Comparison of ENCODE assay signal across 24 cellular contexts in the genomic region with DNA sequence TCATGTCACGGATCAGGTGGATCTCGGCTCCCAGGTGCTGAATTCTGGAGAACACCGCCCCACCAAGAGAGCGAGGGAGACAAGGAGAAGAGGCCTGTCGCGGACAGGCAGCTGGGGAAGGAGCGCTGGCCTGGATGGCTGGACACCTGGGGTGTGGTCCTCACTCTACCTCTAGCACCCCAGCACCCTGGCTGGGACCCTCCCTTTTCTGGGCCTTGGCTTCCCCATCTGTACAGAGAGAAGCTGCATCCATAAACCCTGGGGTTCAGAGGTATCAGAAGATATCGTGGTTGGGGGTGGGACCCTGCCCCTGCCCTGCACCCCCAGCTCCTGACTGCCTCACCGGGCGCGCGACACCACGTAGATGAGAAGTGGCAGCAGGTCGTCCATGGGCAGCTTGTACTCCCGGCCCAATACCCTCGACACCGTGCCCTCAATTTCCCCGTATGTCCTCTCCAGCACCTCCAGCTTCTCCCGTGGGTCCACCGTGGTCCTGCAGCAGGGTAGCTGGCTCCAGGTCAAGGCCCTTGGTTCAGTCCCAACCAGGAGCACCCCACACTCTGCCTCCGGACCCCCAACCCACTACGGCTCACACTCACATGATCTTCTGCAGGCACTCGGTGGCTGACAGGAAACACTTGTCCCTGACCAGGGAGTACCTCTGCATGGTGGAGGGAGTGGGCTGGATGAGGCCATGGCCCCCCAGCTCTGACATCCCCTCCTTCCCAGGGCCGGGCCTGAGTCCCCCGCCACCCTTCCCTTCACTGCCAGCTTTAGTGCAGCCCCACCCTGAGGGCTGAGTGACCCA. TPM values are rescaled to one million over a fixed set of nuclear protein-coding genes. Genes with fewer than 3 reads are reported as not detected.
A peak's percentile ranks its signal among the peaks of the same experiment; 100 is the strongest.
DNase-seq lines count a peak whose midpoint lies in the region; ATAC-seq, FAIRE-seq and TF ChIP-seq lines count a peak whose summit lies in the region.
"Had no signal": no experiment of that assay in that cellular context is flagged by ENCODE, and none has a peak within 500 bp of the region (broad histone marks: within the 10 kb centered on the region; RNA-seq: fewer than 3 reads in every experiment).

No MANE protein-coding gene starts in this region.

- no peaks in the 10 kb centered on the region for H3K36me3 Mint-ChIP-seq in activated CD8-positive, alpha-beta T cell treated with anti-CD3 and anti-CD28 coated beads for 36 hours (ENCODE audit: low read depth)
- no peaks in the 10 kb centered on the region for H3K36me3 Mint-ChIP-seq in activated CD4-positive, alpha-beta memory T cell treated with anti-CD3 and anti-CD28 coated beads for 36 hours
- H3K36me3 Mint-ChIP-seq: brain; memory B cell; naive thymus-derived CD8-positive, alpha-beta T cell had no signal

- H3K27me3 Mint-ChIP-seq in activated CD8-positive, alpha-beta T cell treated with anti-CD3 and anti-CD28 coated beads for 36 hours = no peaks in the 10 kb centered on the region
- H3K27me3 Mint-ChIP-seq in activated CD4-positive, alpha-beta memory T cell treated with anti-CD3 and anti-CD28 coated beads for 36 hours = no peaks in the 10 kb centered on the region
- H3K27me3 Mint-ChIP-seq: brain; naive thymus-derived CD8-positive, alpha-beta T cell; stimulated activated naive CD8-positive, alpha-beta T cell treated with anti-CD3 and anti-CD28 coated beads, Interleukin-15, Interleukin-2, amounts not matched to agents 100 ng/mL and 50 ng/mL, for 24 hours had no signal

- H4K20me1 ChIP-seq in HepG2 (ENCODE audit: insufficient read depth, low read length) = no peaks in the 10 kb centered on the region

- H3K9me3 Mint-ChIP-seq in activated CD8-positive, alpha-beta T cell treated with anti-CD3 and anti-CD28 coated beads for 36 hours = no peaks in the 10 kb centered on the region
- no peaks in the 10 kb centered on the region for H3K9me3 Mint-ChIP-seq in activated CD4-positive, alpha-beta memory T cell treated with anti-CD3 and anti-CD28 coated beads for 36 hours
- H3K9me3 Mint-ChIP-seq: activated B cell treated with CpG ODN at 0.5 μM for 24 hours; CD8-positive, alpha-beta memory T cell; dendritic cell treated with granulocyte-macrophage colony-stimulating factor and Interleukin-4, amounts not matched to agents 40 ng/mL and 50 ng/mL, for 4 days; memory B cell; naive thymus-derived CD8-positive, alpha-beta T cell; stimulated activated naive CD8-positive, alpha-beta T cell treated with anti-CD3 and anti-CD28 coated beads, Interleukin-15, Interleukin-2, amounts not matched to agents 100 ng/mL and 50 ng/mL, for 24 hours had no signal

- H3K27ac ChIP-seq in right lobe of liver (no peak overlapping the region), HepG2 (ENCODE audit: extremely low read length, insufficient read depth, low read length) (no peak overlapping the region)
- H3K27ac ChIP-seq: vagina had no signal

- intact Hi-C loops in right lobe of liver (cut with DNase I) (no loop called here), HepG2 (cut with micrococcal nuclease; ENCODE audit: unreplicated experiment) (no loop called here)
- intact Hi-C loops in activated CD8-positive, alpha-beta T cell treated with anti-CD3 and anti-CD28 coated beads for 36 hours (cut with micrococcal nuclease) = no loop called here
- intact Hi-C loops in activated CD4-positive, alpha-beta memory T cell treated with anti-CD3 and anti-CD28 coated beads for 36 hours (cut with micrococcal nuclease) = no loop called here

- no peaks in the 10 kb centered on the region for H3K4me1 Mint-ChIP-seq in activated CD8-positive, alpha-beta T cell treated with anti-CD3 and anti-CD28 coated beads for 36 hours (ENCODE audit: low read depth)
- H3K4me1 Mint-ChIP-seq in activated CD4-positive, alpha-beta memory T cell treated with anti-CD3 and anti-CD28 coated beads for 36 hours (ENCODE audit: low read depth) = no peaks in the 10 kb centered on the region
- H3K4me1 Mint-ChIP-seq: activated B cell treated with CpG ODN at 0.5 μM for 24 hours; brain; CD8-positive, alpha-beta memory T cell; memory B cell; naive thymus-derived CD8-positive, alpha-beta T cell had no signal

- DNase-seq in right lobe of liver (peak; percentile 13 to 43 (median 42)), HepG2 (ENCODE audit: low spot score) (no peak), ecto neural progenitor cell (ENCODE audit: low spot score) (peak; percentile 35), omental fat pad (ENCODE audit: low spot score) (peak; percentile 4), NCI-H1694 treated with DMSO at 0.1 percent for 48 hours (lab: John Stamatoyannopoulos, UW) (no peak), cortex of kidney (lab: John Stamatoyannopoulos, UW) (no peak)
- no peak for DNase-seq in activated CD8-positive, alpha-beta T cell treated with anti-CD3 and anti-CD28 coated beads for 36 hours
- no peak for DNase-seq in activated CD4-positive, alpha-beta memory T cell treated with anti-CD3 and anti-CD28 coated beads for 36 hours
- DNase-seq: activated B cell treated with CpG ODN at 0.5 μM for 24 hours; activated gamma-delta T cell treated with Interleukin-2 at 50 U/mL for 16 hours; naive thymus-derived CD8-positive, alpha-beta T cell; NCI-H187; RPMI8226 had no signal

- POLR2A ChIA-PET in HepG2 (lab: Yijun Ruan, JAX) = no interaction called here
- POLR2A ChIA-PET in activated CD8-positive, alpha-beta T cell treated with anti-CD3 and anti-CD28 coated beads for 36 hours (lab: Charles Lee) = no interaction called here
- POLR2A ChIA-PET in activated CD4-positive, alpha-beta memory T cell treated with anti-CD3 and anti-CD28 coated beads for 36 hours (lab: Charles Lee) = no interaction called here

- H3K36me3 ChIP-seq in right lobe of liver (no peaks in the 10 kb centered on the region), HepG2 (replicated peaks in 1 of 2; ENCODE audit: control insufficient read depth in 1 of 2, insufficient read depth in 2 of 2, low read length in 2 of 2) (no peaks in the 10 kb centered on the region)

- ATAC-seq in right lobe of liver (no peak), HepG2 (no peak), omental fat pad (ENCODE audit: low FRiP score) (no peak)
- ATAC-seq in activated CD8-positive, alpha-beta T cell treated with anti-CD3 and anti-CD28 coated beads for 36 hours = no peak
- ATAC-seq: naive thymus-derived CD8-positive, alpha-beta T cell had no signal

- TF ChIP-seq POLR2A in right lobe of liver (IDR thresholded peaks at IDR 0.05) = no peak
- no peak for TF ChIP-seq POLR2A in HepG2 (IDR thresholded peaks at IDR 0.05; ENCODE audit: insufficient read depth in 1 of 2, low read depth in 2 of 2, low read length in 2 of 2)

- TF ChIP-seq CTCF in right lobe of liver (IDR thresholded peaks at IDR 0.05) (no peak), HepG2 (CRISPR knock-in tag; IDR thresholded peaks at IDR 0.05) (no peak), omental fat pad (IDR thresholded peaks at IDR 0.05) (no peak)
- TF ChIP-seq CTCF in activated CD8-positive, alpha-beta T cell treated with anti-CD3 and anti-CD28 coated beads for 36 hours (IDR thresholded peaks at IDR 0.05) = no peak

- no peaks in the 10 kb centered on the region for H3K79me2 ChIP-seq in HepG2 (ENCODE audit: insufficient read depth, low read length)

- no peak for TF ChIP-seq RAD21 in HepG2 (CRISPR knock-in tag; IDR thresholded peaks at IDR 0.05)

- H3K27ac Mint-ChIP-seq in activated CD8-positive, alpha-beta T cell treated with anti-CD3 and anti-CD28 coated beads for 36 hours = no peak overlapping the region
- no peak overlapping the region for H3K27ac Mint-ChIP-seq in activated CD4-positive, alpha-beta memory T cell treated with anti-CD3 and anti-CD28 coated beads for 36 hours
- H3K27ac Mint-ChIP-seq: activated B cell treated with CpG ODN at 0.5 μM for 24 hours; brain; dendritic cell treated with granulocyte-macrophage colony-stimulating factor and Interleukin-4, amounts not matched to agents 40 ng/mL and 50 ng/mL, for 4 days; memory B cell; stimulated activated naive CD8-positive, alpha-beta T cell treated with anti-CD3 and anti-CD28 coated beads, Interleukin-15, Interleukin-2, amounts not matched to agents 100 ng/mL and 50 ng/mL, for 24 hours had no signal

- WGBS in right lobe of liver (ENCODE audit: insufficient coverage, low coverage, low lambda C conversion rate, missing lambda C conversion rate) = 85% methylated on average over 7 of the region's 25 CpGs
- WGBS in HepG2 (ENCODE audit: low lambda C conversion rate) = 39% methylated on average over 9 of the region's 25 CpGs

- H3K4me2 ChIP-seq in HepG2 (ENCODE audit: low read depth, low read length) = no peak overlapping the region

- CTCF ChIA-PET in HepG2 (lab: Yijun Ruan, JAX; ENCODE audit: low intra/inter-chr PET ratio, low total read pairs) = no interaction called here
- CTCF ChIA-PET in activated CD8-positive, alpha-beta T cell treated with anti-CD3 and anti-CD28 coated beads for 36 hours (lab: Charles Lee) = interaction anchor here (0.9 kb wide), 1 partner anchor 46 kb away, joined by 3 read pairs; a partner anchor contains a TSS
- CTCF ChIA-PET in activated CD4-positive, alpha-beta memory T cell treated with anti-CD3 and anti-CD28 coated beads for 36 hours (lab: Charles Lee) = no interaction called here

- TF ChIP-seq EP300 in HepG2 (IDR thresholded peaks at IDR 0.05; ENCODE audit: low read depth in 2 of 2, low read length in 2 of 2) (no peak), HepG2 (CRISPR knock-in tag; IDR thresholded peaks at IDR 0.05; ENCODE audit: borderline replicate concordance) (no peak)

- H3K9me3 ChIP-seq in right lobe of liver (no peaks in the 10 kb centered on the region), HepG2 (ENCODE audit: low read length) (no peaks in the 10 kb centered on the region)
- H3K9me3 ChIP-seq: vagina had no signal

- no peak for FAIRE-seq in HepG2 (lab: Jason Lieb, UNC)

- H3K4me1 ChIP-seq in right lobe of liver = peaks cover 0 to 15% (median under 1%) of the 10 kb centered on the region in 4 donors
- no peaks in the 10 kb centered on the region for H3K4me1 ChIP-seq in HepG2 (ENCODE audit: insufficient read depth, low read length)
- H3K4me1 ChIP-seq: vagina had no signal

- H3K27me3 ChIP-seq in right lobe of liver (no peaks in the 10 kb centered on the region), HepG2 (ENCODE audit: control insufficient read depth in 1 of 2, insufficient read depth in 2 of 2, low read length in 2 of 2) (peaks cover 0 to 25% of the 10 kb centered on the region in 2 experiments; a peak in 4 of 5 replicates)
- H3K27me3 ChIP-seq: vagina had no signal

- in situ Hi-C loops in HepG2 (cut with HindIII; ENCODE audit: extremely low pct_ligation_motif_present, low pct_unique_long_range_greater_than_20kb) = no loop called here

- no peak overlapping the region for H3K4me3 Mint-ChIP-seq in activated CD8-positive, alpha-beta T cell treated with anti-CD3 and anti-CD28 coated beads for 36 hours
- H3K4me3 Mint-ChIP-seq in activated CD4-positive, alpha-beta memory T cell treated with anti-CD3 and anti-CD28 coated beads for 36 hours = no peak overlapping the region
- H3K4me3 Mint-ChIP-seq: activated B cell treated with CpG ODN at 0.5 μM for 24 hours; brain; CD8-positive, alpha-beta memory T cell; dendritic cell treated with granulocyte-macrophage colony-stimulating factor and Interleukin-4, amounts not matched to agents 40 ng/mL and 50 ng/mL, for 4 days; memory B cell; naive thymus-derived CD8-positive, alpha-beta T cell; stimulated activated naive CD8-positive, alpha-beta T cell treated with anti-CD3 and anti-CD28 coated beads, Interleukin-15, Interleukin-2, amounts not matched to agents 100 ng/mL and 50 ng/mL, for 24 hours had no signal

- H3K4me3 ChIP-seq in right lobe of liver (no peak overlapping the region), HepG2 (replicated peaks in 1 of 3; ENCODE audit: insufficient read depth in 1 of 3, low read depth in 2 of 3, low read length in 3 of 3) (no peak overlapping the region)
- H3K4me3 ChIP-seq: vagina had no signal

- no TSS peak for BruUV-seq in HepG2 (replicated peaks; lab: Mats Ljungman, UMichigan)

- H3K9ac ChIP-seq in HepG2 (ENCODE audit: insufficient read depth, low read depth, low read length) = no peak overlapping the region

- H2AFZ ChIP-seq in HepG2 (ENCODE audit: low read length) = no peak overlapping the region

RNA-seq across cellular contexts. Expression of a gene that starts 21.7 kb away (rescaled TPM):
- 10 to 100 TPM; 12.3 to 19.1 (median 15.9) TPM for total RNA-seq in right lobe of liver
- not detected in 2 replicates for total RNA-seq in HepG2 (2016; rRNA removed; fragmentation: Illumina TruSeq; extraction: Trizol)
- not detected in 2 replicates for total RNA-seq in HepG2 (2016; cell fraction: cytosol; rRNA removed; fragmentation: Illumina TruSeq; extraction: Trizol; ENCODE audit: low read depth)
- not detected in 2 replicates for total RNA-seq in HepG2 (2016; cell fraction: insoluble cytoplasmic fraction; rRNA removed; fragmentation: Illumina TruSeq; extraction: Trizol)
- not detected in 2 replicates for total RNA-seq in HepG2 (2016; cell fraction: membrane; rRNA removed; fragmentation: Illumina TruSeq; extraction: Trizol)
- not detected in 2 replicates for total RNA-seq in HepG2 (2016; cell fraction: nucleus; rRNA removed; fragmentation: Illumina TruSeq; extraction: Trizol)
- polyA plus RNA-seq in HepG2 (2011; rRNA removed) = not detected in 2 replicates
- polyA plus RNA-seq in HepG2 (2011; cell fraction: cytosol; rRNA removed) = not detected in 2 replicates
- polyA plus RNA-seq in HepG2 (2011; cell fraction: nucleus; rRNA removed) = 0.03 TPM in 1 of 2 replicates, not detected in the other
- not detected in 2 replicates for polyA plus RNA-seq in HepG2 (2012)
- not detected in 2 replicates for polyA plus RNA-seq in HepG2 (2016; cell fraction: cytosol; fragmentation: Illumina TruSeq; extraction: Trizol; ENCODE audit: low read depth)
- polyA plus RNA-seq in HepG2 (2016; cell fraction: insoluble cytoplasmic fraction; fragmentation: Illumina TruSeq; extraction: Trizol; ENCODE audit: low read depth) = not detected in 2 replicates
- polyA plus RNA-seq in HepG2 (2016; cell fraction: membrane; fragmentation: Illumina TruSeq; extraction: Trizol; ENCODE audit: low read depth) = not detected in 2 replicates
- not detected in 2 replicates for polyA plus RNA-seq in HepG2 (2016; cell fraction: nucleus; fragmentation: Illumina TruSeq; extraction: Trizol; ENCODE audit: insufficient read depth, low read depth)
- polyA minus RNA-seq in HepG2 (2011; rRNA and poly(A)+ RNA removed; ENCODE audit: low replicate concordance) = 20.4 TPM in 1 of 2 replicates, not detected in the other
- 0.20 TPM in 1 of 2 replicates, not detected in the other for polyA minus RNA-seq in HepG2 (2011; cell fraction: cytosol; rRNA and poly(A)+ RNA removed)
- polyA minus RNA-seq in HepG2 (2011; cell fraction: nucleus; rRNA and poly(A)+ RNA removed) = not detected in 2 replicates
- total RNA-seq in omental fat pad = 10 to 100 TPM in 1 of 4 donors, 1 to 10 TPM in 3; 3.7 to 30.6 (median 6.7) TPM
- 1 to 10 TPM; 1.7 to 2.0 TPM for total RNA-seq in activated CD8-positive, alpha-beta T cell treated with anti-CD3 and anti-CD28 coated beads for 36 hours
- total RNA-seq in activated CD4-positive, alpha-beta memory T cell treated with anti-CD3 and anti-CD28 coated beads for 36 hours = 1 to 10 TPM; 4.0 to 4.3 TPM

RNA-seq across cellular contexts. Expression of a gene that starts 29.4 kb away (rescaled TPM):
- total RNA-seq in right lobe of liver (under 1 TPM; 0.21 to 0.79 (median 0.34) TPM), HepG2 (2016; rRNA removed; fragmentation: Illumina TruSeq; extraction: Trizol) (not detected in 2 replicates), omental fat pad (under 1 TPM in 1 of 4 donors, not detected in 3; 0.79 TPM)
- total RNA-seq in HepG2 (2016; cell fraction: cytosol; rRNA removed; fragmentation: Illumina TruSeq; extraction: Trizol; ENCODE audit: low read depth) = not detected in 2 replicates
- total RNA-seq in HepG2 (2016; cell fraction: insoluble cytoplasmic fraction; rRNA removed; fragmentation: Illumina TruSeq; extraction: Trizol) = not detected in 2 replicates
- not detected in 2 replicates for total RNA-seq in HepG2 (2016; cell fraction: membrane; rRNA removed; fragmentation: Illumina TruSeq; extraction: Trizol)
- not detected in 2 replicates for total RNA-seq in HepG2 (2016; cell fraction: nucleus; rRNA removed; fragmentation: Illumina TruSeq; extraction: Trizol)
- polyA plus RNA-seq in HepG2 (2011; rRNA removed) = not detected in 2 replicates
- polyA plus RNA-seq in HepG2 (2011; cell fraction: cytosol; rRNA removed) = not detected in 2 replicates
- not detected in 2 replicates for polyA plus RNA-seq in HepG2 (2011; cell fraction: nucleus; rRNA removed)
- polyA plus RNA-seq in HepG2 (2012) = not detected in 2 replicates
- polyA plus RNA-seq in HepG2 (2016; cell fraction: cytosol; fragmentation: Illumina TruSeq; extraction: Trizol; ENCODE audit: low read depth) = not detected in 2 replicates
- not detected in 2 replicates for polyA plus RNA-seq in HepG2 (2016; cell fraction: insoluble cytoplasmic fraction; fragmentation: Illumina TruSeq; extraction: Trizol; ENCODE audit: low read depth)
- not detected in 2 replicates for polyA plus RNA-seq in HepG2 (2016; cell fraction: membrane; fragmentation: Illumina TruSeq; extraction: Trizol; ENCODE audit: low read depth)
- polyA plus RNA-seq in HepG2 (2016; cell fraction: nucleus; fragmentation: Illumina TruSeq; extraction: Trizol; ENCODE audit: insufficient read depth, low read depth) = not detected in 2 replicates
- 0.14 TPM in 1 of 2 replicates, not detected in the other for polyA minus RNA-seq in HepG2 (2011; rRNA and poly(A)+ RNA removed; ENCODE audit: low replicate concordance)
- not detected in 2 replicates for polyA minus RNA-seq in HepG2 (2011; cell fraction: cytosol; rRNA and poly(A)+ RNA removed)
- polyA minus RNA-seq in HepG2 (2011; cell fraction: nucleus; rRNA and poly(A)+ RNA removed) = not detected in 2 replicates
- total RNA-seq in activated CD8-positive, alpha-beta T cell treated with anti-CD3 and anti-CD28 coated beads for 36 hours = under 1 TPM; 0.81 to 0.90 TPM
- 1 to 10 TPM in 1 of 2 experiments, under 1 TPM in 1; 0.93 to 1.3 TPM for total RNA-seq in activated CD4-positive, alpha-beta memory T cell treated with anti-CD3 and anti-CD28 coated beads for 36 hours
- total RNA-seq: Daoy, glomerular endothelial cell had no signal

RNA-seq across cellular contexts. Expression of a gene that starts 45.9 kb away (rescaled TPM):
- total RNA-seq in right lobe of liver (under 1 TPM in 4 of 6 experiments, not detected in 2; 0.07 to 0.42 (median 0.13) TPM), HepG2 (2016; rRNA removed; fragmentation: Illumina TruSeq; extraction: Trizol) (not detected in 2 replicates), omental fat pad (under 1 TPM in 1 of 4 donors, not detected in 3; 0.32 TPM)
- not detected in 2 replicates for total RNA-seq in HepG2 (2016; cell fraction: cytosol; rRNA removed; fragmentation: Illumina TruSeq; extraction: Trizol; ENCODE audit: low read depth)
- total RNA-seq in HepG2 (2016; cell fraction: insoluble cytoplasmic fraction; rRNA removed; fragmentation: Illumina TruSeq; extraction: Trizol) = not detected in 2 replicates
- not detected in 2 replicates for total RNA-seq in HepG2 (2016; cell fraction: membrane; rRNA removed; fragmentation: Illumina TruSeq; extraction: Trizol)
- not detected in 2 replicates for total RNA-seq in HepG2 (2016; cell fraction: nucleus; rRNA removed; fragmentation: Illumina TruSeq; extraction: Trizol)
- not detected in 2 replicates for polyA plus RNA-seq in HepG2 (2011; rRNA removed)
- polyA plus RNA-seq in HepG2 (2011; cell fraction: cytosol; rRNA removed) = not detected in 2 replicates
- polyA plus RNA-seq in HepG2 (2011; cell fraction: nucleus; rRNA removed) = not detected in 2 replicates
- polyA plus RNA-seq in HepG2 (2012) = not detected in 2 replicates
- not detected in 2 replicates for polyA plus RNA-seq in HepG2 (2016; cell fraction: cytosol; fragmentation: Illumina TruSeq; extraction: Trizol; ENCODE audit: low read depth)
- not detected in 2 replicates for polyA plus RNA-seq in HepG2 (2016; cell fraction: insoluble cytoplasmic fraction; fragmentation: Illumina TruSeq; extraction: Trizol; ENCODE audit: low read depth)
- not detected in 2 replicates for polyA plus RNA-seq in HepG2 (2016; cell fraction: membrane; fragmentation: Illumina TruSeq; extraction: Trizol; ENCODE audit: low read depth)
- polyA plus RNA-seq in HepG2 (2016; cell fraction: nucleus; fragmentation: Illumina TruSeq; extraction: Trizol; ENCODE audit: insufficient read depth, low read depth) = not detected in 2 replicates
- not detected in 2 replicates for polyA minus RNA-seq in HepG2 (2011; rRNA and poly(A)+ RNA removed; ENCODE audit: low replicate concordance)
- not detected in 2 replicates for polyA minus RNA-seq in HepG2 (2011; cell fraction: cytosol; rRNA and poly(A)+ RNA removed)
- not detected in 2 replicates for polyA minus RNA-seq in HepG2 (2011; cell fraction: nucleus; rRNA and poly(A)+ RNA removed)
- not detected for total RNA-seq in activated CD8-positive, alpha-beta T cell treated with anti-CD3 and anti-CD28 coated beads for 36 hours
- total RNA-seq in activated CD4-positive, alpha-beta memory T cell treated with anti-CD3 and anti-CD28 coated beads for 36 hours = not detected
- total RNA-seq: activated B cell treated with CpG ODN at 0.5 μM for 24 hours; activated CD8-positive, alpha-beta memory T cell treated with anti-CD3 and anti-CD28 coated beads for 36 hours; CD8-positive, alpha-beta memory T cell; Daoy; glomerular endothelial cell; MCF 10A; naive thymus-derived CD8-positive, alpha-beta T cell; vagina had no signal

RNA-seq across cellular contexts. Expression of a gene that starts 59.4 kb away (rescaled TPM):
- not detected for total RNA-seq in right lobe of liver
- not detected in 2 replicates for total RNA-seq in HepG2 (2016; rRNA removed; fragmentation: Illumina TruSeq; extraction: Trizol)
- not detected in 2 replicates for total RNA-seq in HepG2 (2016; cell fraction: cytosol; rRNA removed; fragmentation: Illumina TruSeq; extraction: Trizol; ENCODE audit: low read depth)
- total RNA-seq in HepG2 (2016; cell fraction: insoluble cytoplasmic fraction; rRNA removed; fragmentation: Illumina TruSeq; extraction: Trizol) = not detected in 2 replicates
- not detected in 2 replicates for total RNA-seq in HepG2 (2016; cell fraction: membrane; rRNA removed; fragmentation: Illumina TruSeq; extraction: Trizol)
- total RNA-seq in HepG2 (2016; cell fraction: nucleus; rRNA removed; fragmentation: Illumina TruSeq; extraction: Trizol) = not detected in 2 replicates
- polyA plus RNA-seq in HepG2 (2011; rRNA removed) = not detected in 2 replicates
- not detected in 2 replicates for polyA plus RNA-seq in HepG2 (2011; cell fraction: cytosol; rRNA removed)
- not detected in 2 replicates for polyA plus RNA-seq in HepG2 (2011; cell fraction: nucleus; rRNA removed)
- not detected in 2 replicates for polyA plus RNA-seq in HepG2 (2012)
- not detected in 2 replicates for polyA plus RNA-seq in HepG2 (2016; cell fraction: cytosol; fragmentation: Illumina TruSeq; extraction: Trizol; ENCODE audit: low read depth)
- not detected in 2 replicates for polyA plus RNA-seq in HepG2 (2016; cell fraction: insoluble cytoplasmic fraction; fragmentation: Illumina TruSeq; extraction: Trizol; ENCODE audit: low read depth)
- polyA plus RNA-seq in HepG2 (2016; cell fraction: membrane; fragmentation: Illumina TruSeq; extraction: Trizol; ENCODE audit: low read depth) = not detected in 2 replicates
- polyA plus RNA-seq in HepG2 (2016; cell fraction: nucleus; fragmentation: Illumina TruSeq; extraction: Trizol; ENCODE audit: insufficient read depth, low read depth) = not detected in 2 replicates
- not detected in 2 replicates for polyA minus RNA-seq in HepG2 (2011; rRNA and poly(A)+ RNA removed; ENCODE audit: low replicate concordance)
- not detected in 2 replicates for polyA minus RNA-seq in HepG2 (2011; cell fraction: cytosol; rRNA and poly(A)+ RNA removed)
- not detected in 2 replicates for polyA minus RNA-seq in HepG2 (2011; cell fraction: nucleus; rRNA and poly(A)+ RNA removed)
- total RNA-seq in omental fat pad = not detected
- not detected for total RNA-seq in activated CD8-positive, alpha-beta T cell treated with anti-CD3 and anti-CD28 coated beads for 36 hours
- total RNA-seq in activated CD4-positive, alpha-beta memory T cell treated with anti-CD3 and anti-CD28 coated beads for 36 hours = not detected
- total RNA-seq: activated B cell treated with CpG ODN at 0.5 μM for 24 hours; activated CD8-positive, alpha-beta memory T cell treated with anti-CD3 and anti-CD28 coated beads for 36 hours; CD8-positive, alpha-beta memory T cell; Daoy; glomerular endothelial cell; MCF 10A; naive thymus-derived CD8-positive, alpha-beta T cell; vagina had no signal
- polyA plus RNA-seq: CD8-positive, alpha-beta memory T cell; esophagus; naive thymus-derived CD8-positive, alpha-beta T cell had no signal

Comparison
In these comparisons a context has a peak if more than half of its experiments do, and no peak if none do; other contexts are left out.
1. DNase-seq: peak in right lobe of liver (3 of 3), ecto neural progenitor cell (single experiment) and omental fat pad (single experiment); none in HepG2 (single experiment), NCI-H1694 treated with DMSO at 0.1 percent for 48 hours (single experiment), activated CD8-positive, alpha-beta T cell treated with anti-CD3 and anti-CD28 coated beads for 36 hours (single experiment), cortex of kidney (single experiment) and activated CD4-positive, alpha-beta memory T cell treated with anti-CD3 and anti-CD28 coated beads for 36 hours (single experiment).